In genomic region chr11:76189682-76190081, GRCh38 we compare ENCODE assay signal across 1 cellular context.
TF ChIP-seq lines count a peak whose summit lies in the region.

No MANE protein-coding gene starts in this region.

TF ChIP-seq in K562, 482 proteins besides CTCF, POLR2A, EP300 and RAD21:
- TF ChIP-seq ZNF12 (CRISPR knock-in tag; IDR thresholded peaks at IDR 0.05): peak; percentile 95
- TF ChIP-seq CHD7 (IDR thresholded peaks at IDR 0.05; ENCODE audit: low read depth, low read length): no peak
